Comparison of ENCODE assay signal across 8 cellular contexts in the genomic region with DNA sequence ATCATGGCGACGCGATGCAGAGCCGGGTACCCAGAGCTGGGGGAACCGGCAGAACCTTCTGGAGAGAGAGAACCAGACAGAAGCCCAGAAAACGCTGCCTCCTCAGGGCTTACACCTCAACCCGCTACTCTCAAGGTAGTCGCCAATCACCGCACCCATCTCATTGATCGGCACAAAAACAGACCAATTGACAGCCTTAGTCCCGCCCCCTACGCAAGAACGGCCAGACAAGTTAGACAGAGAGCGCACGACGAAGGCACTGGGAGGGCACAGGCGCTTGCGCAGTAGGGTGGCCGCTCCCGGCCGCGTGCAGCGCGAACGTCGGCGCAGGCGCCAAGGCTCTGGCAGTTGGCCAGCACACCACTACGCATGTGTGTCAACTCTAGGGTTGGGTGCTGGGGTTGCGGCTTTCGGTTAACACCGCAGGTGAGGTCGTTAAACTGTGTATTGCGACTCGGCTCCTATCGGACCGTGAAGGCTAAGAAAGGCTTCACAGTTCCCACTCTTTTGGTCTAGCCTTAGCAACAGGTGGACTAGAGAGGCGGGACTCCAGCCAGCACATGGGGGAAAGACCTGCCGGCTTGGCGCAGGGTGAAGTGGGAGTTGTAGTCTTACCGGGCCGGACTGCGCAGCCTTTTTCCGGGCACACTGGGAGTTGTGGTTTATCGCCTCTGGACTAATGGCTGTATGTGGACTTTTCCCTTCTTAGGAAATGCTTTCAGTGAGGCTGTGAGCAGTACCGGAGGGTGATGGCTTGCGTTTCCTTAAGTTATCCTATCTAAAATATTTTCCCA. TPM values are rescaled to one million over a fixed set of nuclear protein-coding genes. Genes with fewer than 3 reads are reported as not detected.
A peak's percentile ranks its signal among the peaks of the same experiment; 100 is the strongest.
DNase-seq lines count a peak whose midpoint lies in the region; ATAC-seq and TF ChIP-seq lines count a peak whose summit lies in the region.

A gene (minus strand): TSS at position 113 of the 794 bp plus-strand sequence. CDS start 108 bp downstream, at position 5.
A gene (plus strand): TSS at position 347 of the 794 bp plus-strand sequence. CDS start 1,232 bp downstream, outside the sequence.

- H3K27ac ChIP-seq in VCaP (peak within 1 kb of the TSS; percentile 91), mammary epithelial cell (ENCODE audit: insufficient read depth, low read depth, low read length) (peak within 1 kb of the TSS; percentile 64), iPS-20b (ENCODE audit: low read length) (peak within 1 kb of the TSS; percentile 63), skeletal muscle tissue (ENCODE audit: low read depth, low read length) (peak within 1 kb of the TSS; percentile 65)

- H4K20me1 ChIP-seq in mammary epithelial cell (ENCODE audit: insufficient read depth, low read length) = no peaks in the 10 kb centered on the region

- POLR2A ChIA-PET in AG04449 (lab: Yijun Ruan, JAX) = interaction anchor here (0.9 kb wide), 1 partner anchor 19 kb away, joined by 3 read pairs; no protein-coding TSS in a partner anchor

- WGBS in mammary epithelial cell (ENCODE audit: low coverage, missing lambda C conversion rate) = 1% methylated on average over 28 of the region's 47 CpGs

- intact Hi-C loops in mammary epithelial cell (cut with micrococcal nuclease) = no loop called here

- H3K4me1 ChIP-seq in mammary epithelial cell (ENCODE audit: insufficient read depth, low read length) = peaks cover 7% of the 10 kb centered on the region
- no peaks in the 10 kb centered on the region for H3K4me1 ChIP-seq in iPS-20b (ENCODE audit: insufficient read depth, low read length)
- H3K4me1 ChIP-seq in skeletal muscle tissue (ENCODE audit: control insufficient read depth in 3 of 3, insufficient read depth in 3 of 3, low read length in 3 of 3) = peaks cover 8 to 23% (median 18%) of the 10 kb centered on the region in 3 donors

- H3K27me3 ChIP-seq in mammary epithelial cell (ENCODE audit: insufficient read depth, low read length) (no peaks in the 10 kb centered on the region), iPS-20b (ENCODE audit: insufficient read depth, low read length) (no peaks in the 10 kb centered on the region), skeletal muscle tissue (ENCODE audit: control insufficient read depth in 3 of 3, insufficient read depth in 3 of 3, low read length in 3 of 3) (no peaks in the 10 kb centered on the region)

- DNase-seq in AG04449 (ENCODE audit: low read depth, low spot score) (peak; percentile 99), NCI-H2196 (lab: John Stamatoyannopoulos, UW; ENCODE audit: unreplicated experiment) (peak; percentile 99), mammary epithelial cell (peak; percentile 100)

- peak within 1 kb of the TSS; percentile 97 for H3K4me3 ChIP-seq in AG04449 (ENCODE audit: low read depth, low read length)
- peak within 1 kb of the TSS; percentile 76 to 99 (median 97) for H3K4me3 ChIP-seq in mammary epithelial cell (replicated peaks in 1 of 3; ENCODE audit: insufficient read depth in 1 of 3, low read depth in 2 of 3, low read length in 3 of 3)
- H3K4me3 ChIP-seq in iPS-20b (ENCODE audit: low read length) = peak within 1 kb of the TSS; percentile 99
- peak within 1 kb of the TSS; percentile 78 to 98 (median 88) for H3K4me3 ChIP-seq in skeletal muscle tissue (ENCODE audit: low read length in 3 of 3)

- peak within 1 kb of the TSS; percentile 95 for H2AFZ ChIP-seq in mammary epithelial cell (ENCODE audit: low read depth, low read length)

- H3K9me3 ChIP-seq in mammary epithelial cell (replicated peaks; ENCODE audit: insufficient read depth, low read length) (no peaks in the 10 kb centered on the region), iPS-20b (ENCODE audit: insufficient read depth, low read depth, low read length) (no peaks in the 10 kb centered on the region), skeletal muscle tissue (ENCODE audit: control insufficient read depth in 3 of 3, low read length in 3 of 3) (no peaks in the 10 kb centered on the region)

- no TSS peak for BruUV-seq in mammary epithelial cell (replicated peaks; lab: Mats Ljungman, UMichigan)

- dilution Hi-C loops in mammary epithelial cell (cut with HindIII; ENCODE audit: low sequenced_read_pairs) = no loop called here

- in situ Hi-C loops in mammary epithelial cell (cut with MboI; ENCODE audit: low sequenced_read_pairs in 2 of 2) = loop anchor here in 1 of 2 donors (10.0 kb wide), 1 partner anchor 244 kb away; no protein-coding TSS in a partner anchor

- TF ChIP-seq CTCF in AG04449 (IDR thresholded peaks at IDR 0.05; ENCODE audit: insufficient read depth, low read length, missing control alignments) (no peak), VCaP (conservative IDR thresholded peaks at IDR 0.05) (no peak), mammary epithelial cell (conservative IDR thresholded peaks at IDR 0.05 in 1 of 2, IDR thresholded peaks at IDR 0.05 in 1 of 2; ENCODE audit: extremely low read depth in 1 of 2, insufficient read depth in 1 of 2, low read depth in 1 of 2, low read length in 2 of 2) (no peak)

- ATAC-seq in GM18873 (IDR thresholded peaks at IDR 0.05; ENCODE audit: low FRiP score, unreplicated experiment) (peak; percentile 89), HG03135 (IDR thresholded peaks at IDR 0.05; ENCODE audit: unreplicated experiment) (peak; percentile 94)

- H3K36me3 ChIP-seq in mammary epithelial cell (ENCODE audit: insufficient read depth, low read length) (peaks cover 21% of the 10 kb centered on the region), iPS-20b (ENCODE audit: insufficient read depth, low read depth, low read length) (peaks cover 28% of the 10 kb centered on the region), skeletal muscle tissue (ENCODE audit: control insufficient read depth in 3 of 3, insufficient read depth in 3 of 3, low read length in 3 of 3) (peaks cover 11 to 27% (median 21%) of the 10 kb centered on the region in 3 donors)

- H3K79me2 ChIP-seq in mammary epithelial cell (ENCODE audit: insufficient read depth, low read length) = peaks cover 46% of the 10 kb centered on the region

- H3K9ac ChIP-seq in mammary epithelial cell (ENCODE audit: insufficient read depth, low read length) = peak within 1 kb of the TSS; percentile 80
- H3K9ac ChIP-seq in iPS-20b (ENCODE audit: low read depth, low read length) = peak within 1 kb of the TSS; percentile 97
- peak within 1 kb of the TSS; percentile 84 to 90 (median 89) for H3K9ac ChIP-seq in skeletal muscle tissue (ENCODE audit: low read depth in 1 of 3, low read length in 3 of 3)

- CTCF ChIA-PET in AG04449 (lab: Yijun Ruan, JAX) (interaction anchor here (0.5 to 7.7 kb wide), 6 partner anchors 9 to 107 kb away, joined by 3 to 78 read pairs (median 3); no protein-coding TSS in a partner anchor), mammary epithelial cell (lab: Charles Lee; ENCODE audit: low non-redundant PET) (interaction anchor here (0.7 kb wide), 1 partner anchor 31 kb away, joined by 6 read pairs; a partner anchor contains a TSS)

- peak within 1 kb of the TSS; percentile 89 for H3K4me2 ChIP-seq in mammary epithelial cell (ENCODE audit: insufficient read depth, low read depth, low read length)

RNA-seq across cellular contexts. Expression of the first gene that starts in this region (rescaled TPM):
- total RNA-seq in mammary epithelial cell = 100 to 1,000 TPM; 323 to 345 TPM
- 461 TPM for polyA plus RNA-seq in mammary epithelial cell
- 434 TPM for polyA minus RNA-seq in mammary epithelial cell
- 293 TPM for total RNA-seq in skeletal muscle tissue

RNA-seq across cellular contexts. Expression of the second gene that starts in this region (rescaled TPM):
- total RNA-seq in mammary epithelial cell = not detected
- 1.1 TPM for polyA plus RNA-seq in mammary epithelial cell
- not detected for polyA minus RNA-seq in mammary epithelial cell
- 2.1 TPM for total RNA-seq in skeletal muscle tissue

Comparison
In these comparisons a context has a peak if more than half of its experiments do, and no peak if none do; other contexts are left out.
1. Peak in every context shown above with its lines: DNase-seq, ATAC-seq, H3K4me3 ChIP-seq and H3K27ac ChIP-seq.